Comparison of ENCODE assay signal across 8 cellular contexts in genomic region chr19:10290439-10290875, GRCh38. TPM values are rescaled to one million over a fixed set of nuclear protein-coding genes. Genes with fewer than 3 reads are reported as not detected.
DNase-seq lines count a peak whose midpoint lies in the region; ATAC-seq and TF ChIP-seq lines count a peak whose summit lies in the region.

No MANE protein-coding gene starts in this region.

- peak overlapping the region; percentile 67 for H3K27ac Mint-ChIP-seq in dendritic cell treated with granulocyte-macrophage colony-stimulating factor and Interleukin-4, amounts not matched to agents 40 ng/mL and 50 ng/mL, for 4 days
- no peak overlapping the region for H3K27ac Mint-ChIP-seq in osteocyte (ENCODE audit: unreplicated experiment)

- peaks cover 2% of the 10 kb centered on the region for H3K36me3 ChIP-seq in GM06990 (ENCODE audit: control insufficient read depth, insufficient read depth, low read length)

- no peaks in the 10 kb centered on the region for H3K9me3 Mint-ChIP-seq in dendritic cell treated with granulocyte-macrophage colony-stimulating factor and Interleukin-4, amounts not matched to agents 40 ng/mL and 50 ng/mL, for 4 days
- H3K9me3 Mint-ChIP-seq in osteocyte (ENCODE audit: unreplicated experiment) = no peaks in the 10 kb centered on the region

- intact Hi-C loops in dendritic cell treated with granulocyte-macrophage colony-stimulating factor and Interleukin-4, amounts not matched to agents 40 ng/mL and 50 ng/mL, for 4 days (cut with micrococcal nuclease) = loop anchor here (5.0 kb wide), 1 partner anchor 42 kb away; the partner anchor contains the start of gene RAVER1

- peaks cover 59% of the 10 kb centered on the region for H3K27me3 Mint-ChIP-seq in dendritic cell treated with granulocyte-macrophage colony-stimulating factor and Interleukin-4, amounts not matched to agents 40 ng/mL and 50 ng/mL, for 4 days
- H3K27me3 Mint-ChIP-seq in osteocyte (ENCODE audit: unreplicated experiment) = peaks cover 63% of the 10 kb centered on the region

- TF ChIP-seq CTCF in GM06990 (IDR thresholded peaks at IDR 0.05; ENCODE audit: insufficient read depth, low read length, poor library complexity, severe bottlenecking) (no peak), osteocyte (IDR thresholded peaks at IDR 0.05) (no peak)

- DNase-seq in GM06990 (ENCODE audit: extremely low read depth, insufficient read length) (no peak), NCI-H2171 treated with DMSO at 0.1 percent for 48 hours (lab: John Stamatoyannopoulos, UW) (peak; percentile 26), osteocyte (ENCODE audit: extremely low spot score, unreplicated experiment) (no peak), NCI-H446 treated with DMSO at 0.1 percent for 48 hours (lab: John Stamatoyannopoulos, UW) (no peak), SHP77 (lab: John Stamatoyannopoulos, UW) (no peak), DMS114 treated with DMSO at 0.1 percent for 48 hours (lab: John Stamatoyannopoulos, UW; ENCODE audit: unreplicated experiment) (no peak)

- H3K27me3 ChIP-seq in GM06990 (replicated peaks; ENCODE audit: control insufficient read depth, insufficient read depth, low read length) = no peaks in the 10 kb centered on the region

- peaks cover 30% of the 10 kb centered on the region for H3K36me3 Mint-ChIP-seq in dendritic cell treated with granulocyte-macrophage colony-stimulating factor and Interleukin-4, amounts not matched to agents 40 ng/mL and 50 ng/mL, for 4 days (ENCODE audit: low read depth)
- peaks cover 3% of the 10 kb centered on the region for H3K36me3 Mint-ChIP-seq in osteocyte (ENCODE audit: unreplicated experiment)

- no peak for ATAC-seq in HG02973 (IDR thresholded peaks at IDR 0.05; ENCODE audit: unreplicated experiment)

- H3K4me1 Mint-ChIP-seq in dendritic cell treated with granulocyte-macrophage colony-stimulating factor and Interleukin-4, amounts not matched to agents 40 ng/mL and 50 ng/mL, for 4 days (ENCODE audit: low read depth) = peaks cover 97% of the 10 kb centered on the region
- peaks cover 47% of the 10 kb centered on the region for H3K4me1 Mint-ChIP-seq in osteocyte (ENCODE audit: unreplicated experiment)

- peak overlapping the region; percentile 55 for H3K4me3 ChIP-seq in GM06990 (replicated peaks; ENCODE audit: low read depth, low read length)

- H3K4me3 Mint-ChIP-seq in dendritic cell treated with granulocyte-macrophage colony-stimulating factor and Interleukin-4, amounts not matched to agents 40 ng/mL and 50 ng/mL, for 4 days = peak overlapping the region; percentile 73
- H3K4me3 Mint-ChIP-seq in osteocyte (ENCODE audit: unreplicated experiment) = peak overlapping the region; percentile 72

RNA-seq across cellular contexts. Expression of gene ICAM5, which starts 0.7 kb away (rescaled TPM):
- total RNA-seq in osteocyte = 1.7 and 2.0 TPM in 2 replicates

RNA-seq across cellular contexts. Expression of gene ICAM4, which starts 3.7 kb away (rescaled TPM):
- not detected in 2 replicates for total RNA-seq in osteocyte

RNA-seq across cellular contexts. Expression of gene ZGLP1, which starts 19.2 kb away (rescaled TPM):
- total RNA-seq in osteocyte = 6.8 and 7.6 TPM in 2 replicates

RNA-seq across cellular contexts. Expression of gene ICAM1, which starts 19.5 kb away (rescaled TPM):
- total RNA-seq in osteocyte = 31.8 and 35.5 TPM in 2 replicates

RNA-seq across cellular contexts. Expression of gene FDX2, which starts 25.4 kb away (rescaled TPM):
- 21.5 and 27.4 TPM in 2 replicates for total RNA-seq in osteocyte
